ENCODE assay signal across 19 cellular contexts in the genomic region with DNA sequence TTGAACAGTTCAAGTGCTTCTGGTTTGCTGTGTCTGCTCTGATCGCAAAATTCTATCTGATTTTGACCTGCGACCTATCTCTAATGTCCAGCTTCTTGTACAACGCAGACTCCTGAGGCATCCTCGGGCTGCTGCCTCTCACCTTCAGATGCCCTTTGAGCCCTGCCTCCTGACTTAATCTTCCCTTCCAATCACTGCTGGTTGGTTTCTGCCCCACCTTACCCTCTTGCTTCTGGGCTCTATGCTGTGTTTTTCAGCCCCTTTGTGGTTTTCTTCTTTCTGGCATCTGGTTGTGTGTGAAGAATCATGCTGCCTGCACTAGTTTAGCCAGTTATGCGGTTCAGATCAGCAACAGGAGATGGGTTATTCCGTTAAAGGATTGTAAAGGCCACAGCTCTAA.
DNase-seq lines count a peak whose midpoint lies in the region; ATAC-seq and TF ChIP-seq lines count a peak whose summit lies in the region.
"Had no signal": no experiment of that assay in that cellular context is flagged by ENCODE, and none has a peak within 500 bp of the region (broad histone marks: within the 10 kb centered on the region; RNA-seq: fewer than 3 reads in every experiment).

No MANE protein-coding gene starts in this region.

- in situ Hi-C loops in Caki2 (cut with HindIII; ENCODE audit: low pct_unique_long_range_greater_than_20kb, low sequenced_read_pairs), result no loop called here
- in situ Hi-C loops in mammary epithelial cell (cut with MboI; ENCODE audit: low sequenced_read_pairs in 2 of 2), result no loop called here

- BruUV-seq in mammary epithelial cell (replicated peaks; lab: Mats Ljungman, UMichigan), result no TSS peak

- H3K27ac Mint-ChIP-seq in CD4-positive, alpha-beta T cell, result peak overlapping the region; percentile 0
- H3K27ac Mint-ChIP-seq in activated CD8-positive, alpha-beta T cell treated with anti-CD3 and anti-CD28 coated beads for 36 hours, result peak overlapping the region; percentile 62
- H3K27ac Mint-ChIP-seq in naive thymus-derived CD4-positive, alpha-beta T cell, result peak overlapping the region in 6 of 9 donors; percentile 1 to 74 (median 17)

- no peak for DNase-seq in CD4-positive, alpha-beta T cell
- DNase-seq in Caki2 (ENCODE audit: low read depth) (peak; percentile 33), NCI-H2107 treated with DMSO at 0.1 percent for 48 hours (lab: John Stamatoyannopoulos, UW; ENCODE audit: unreplicated experiment) (no peak), mammary epithelial cell (no peak), NCI-H187 treated with DMSO at 0.1 percent for 48 hours (lab: John Stamatoyannopoulos, UW) (no peak)
- DNase-seq in activated CD8-positive, alpha-beta T cell treated with anti-CD3 and anti-CD28 coated beads for 36 hours, result peak; percentile 12
- peak in 5 of 9 donors; percentile 2 to 27 (median 8) for DNase-seq in naive thymus-derived CD4-positive, alpha-beta T cell
- DNase-seq: DMS79, GOT3, KG1, NCI-H1417, NCI-H187, NCI-H226, NCI-H524 treated with DMSO at 0.1 percent for 48 hours, SJCRH30 had no signal

- no peak overlapping the region for H3K27ac ChIP-seq in CD4-positive, alpha-beta T cell (ENCODE audit: low read depth, low read length)
- no peak overlapping the region for H3K27ac ChIP-seq in naive thymus-derived CD4-positive, alpha-beta T cell (ENCODE audit: low read depth, low read length)
- no peak overlapping the region for H3K27ac ChIP-seq in mammary epithelial cell (ENCODE audit: insufficient read depth, low read depth, low read length)
- H3K27ac ChIP-seq: BLaER1 treated with 17β-estradiol and CSF1 and Interleukin-3, amounts not matched to agents 10 nM and 100 nM; SJCRH30 had no signal

- no peaks in the 10 kb centered on the region for H3K27me3 ChIP-seq in CD4-positive, alpha-beta T cell (ENCODE audit: control insufficient read depth, insufficient read depth, low read length)
- H3K27me3 ChIP-seq in naive thymus-derived CD4-positive, alpha-beta T cell (ENCODE audit: control insufficient read depth in 2 of 2, insufficient read depth in 2 of 2, low read length in 2 of 2), result no peaks in the 10 kb centered on the region
- H3K27me3 ChIP-seq in mammary epithelial cell (ENCODE audit: insufficient read depth, low read length), result no peaks in the 10 kb centered on the region
- H3K27me3 ChIP-seq: BLaER1 treated with 17β-estradiol and CSF1 and Interleukin-3, amounts not matched to agents 10 nM and 100 nM; SJCRH30 had no signal

- no peaks in the 10 kb centered on the region for H3K36me3 Mint-ChIP-seq in CD4-positive, alpha-beta T cell (ENCODE audit: low read depth)
- peaks cover 3% of the 10 kb centered on the region for H3K36me3 Mint-ChIP-seq in activated CD8-positive, alpha-beta T cell treated with anti-CD3 and anti-CD28 coated beads for 36 hours (ENCODE audit: low read depth)
- H3K36me3 Mint-ChIP-seq in naive thymus-derived CD4-positive, alpha-beta T cell, result peaks cover 0 to 5% (median 0%) of the 10 kb centered on the region in 5 donors

- H3K27me3 Mint-ChIP-seq in CD4-positive, alpha-beta T cell, result no peaks in the 10 kb centered on the region
- no peaks in the 10 kb centered on the region for H3K27me3 Mint-ChIP-seq in activated CD8-positive, alpha-beta T cell treated with anti-CD3 and anti-CD28 coated beads for 36 hours
- no peaks in the 10 kb centered on the region for H3K27me3 Mint-ChIP-seq in naive thymus-derived CD4-positive, alpha-beta T cell

- TF ChIP-seq CTCF in CD4-positive, alpha-beta T cell (IDR thresholded peaks at IDR 0.05), result no peak
- no peak for TF ChIP-seq CTCF in activated CD8-positive, alpha-beta T cell treated with anti-CD3 and anti-CD28 coated beads for 36 hours (IDR thresholded peaks at IDR 0.05)
- TF ChIP-seq CTCF in mammary epithelial cell (conservative IDR thresholded peaks at IDR 0.05 in 1 of 2, IDR thresholded peaks at IDR 0.05 in 1 of 2; ENCODE audit: extremely low read depth in 1 of 2, insufficient read depth in 1 of 2, low read depth in 1 of 2, low read length in 2 of 2), result no peak

- H3K4me3 ChIP-seq in naive thymus-derived CD4-positive, alpha-beta T cell (ENCODE audit: low read length), result no peak overlapping the region
- H3K4me3 ChIP-seq in mammary epithelial cell (replicated peaks in 1 of 3; ENCODE audit: insufficient read depth in 1 of 3, low read depth in 2 of 3, low read length in 3 of 3), result no peak overlapping the region
- H3K4me3 ChIP-seq: BLaER1 treated with 17β-estradiol and CSF1 and Interleukin-3, amounts not matched to agents 10 nM and 100 nM; SJCRH30 had no signal

- intact Hi-C loops in CD4-positive, alpha-beta T cell (cut with DNase I, micrococcal nuclease), result loop anchor here in 1 of 2 experiments (5.0 kb wide), 1 partner anchor 80 kb away; no protein-coding TSS in a partner anchor
- intact Hi-C loops in activated CD8-positive, alpha-beta T cell treated with anti-CD3 and anti-CD28 coated beads for 36 hours (cut with micrococcal nuclease), result no loop called here
- intact Hi-C loops in naive thymus-derived CD4-positive, alpha-beta T cell (cut with micrococcal nuclease), result no loop called here
- intact Hi-C loops in mammary epithelial cell (cut with micrococcal nuclease), result no loop called here

- H3K9me3 ChIP-seq in CD4-positive, alpha-beta T cell (ENCODE audit: control insufficient read depth, low read length), result no peaks in the 10 kb centered on the region
- no peaks in the 10 kb centered on the region for H3K9me3 ChIP-seq in naive thymus-derived CD4-positive, alpha-beta T cell (ENCODE audit: control insufficient read depth in 2 of 3, low read length in 3 of 3)
- H3K9me3 ChIP-seq in mammary epithelial cell (replicated peaks; ENCODE audit: insufficient read depth, low read length), result no peaks in the 10 kb centered on the region
- H3K9me3 ChIP-seq: BLaER1 treated with 17β-estradiol and CSF1 and Interleukin-3, amounts not matched to agents 10 nM and 100 nM; SJCRH30 had no signal

- CTCF ChIA-PET in CD4-positive, alpha-beta T cell (lab: Charles Lee), result interaction anchor here (1.8 kb wide), 1 partner anchor 37 kb away, joined by 4 read pairs; no protein-coding TSS in a partner anchor
- CTCF ChIA-PET in activated CD8-positive, alpha-beta T cell treated with anti-CD3 and anti-CD28 coated beads for 36 hours (lab: Charles Lee), result interaction anchor here (1.1 to 1.3 kb wide), 2 partner anchors 12 to 176 kb away, joined by 3 to 4 read pairs; no protein-coding TSS in a partner anchor
- CTCF ChIA-PET in naive thymus-derived CD4-positive, alpha-beta T cell (lab: Charles Lee), result interaction anchor here (0.8 to 1.0 kb wide), 2 partner anchors 12 to 29 kb away, joined by 3 read pairs; no protein-coding TSS in a partner anchor
- CTCF ChIA-PET in mammary epithelial cell (lab: Charles Lee; ENCODE audit: low non-redundant PET), result no interaction called here

- no peak overlapping the region for H2AFZ ChIP-seq in mammary epithelial cell (ENCODE audit: low read depth, low read length)

- 88% methylated on average over 6 of the region's 6 CpGs for WGBS in mammary epithelial cell (ENCODE audit: low coverage, missing lambda C conversion rate)

- peaks cover 26% of the 10 kb centered on the region for H3K4me1 Mint-ChIP-seq in CD4-positive, alpha-beta T cell (ENCODE audit: low read depth)
- peaks cover 46% of the 10 kb centered on the region for H3K4me1 Mint-ChIP-seq in activated CD8-positive, alpha-beta T cell treated with anti-CD3 and anti-CD28 coated beads for 36 hours (ENCODE audit: low read depth)
- peaks cover 8 to 49% (median 34%) of the 10 kb centered on the region in 7 donors for H3K4me1 Mint-ChIP-seq in naive thymus-derived CD4-positive, alpha-beta T cell

- H3K4me3 Mint-ChIP-seq in CD4-positive, alpha-beta T cell, result no peak overlapping the region
- peak overlapping the region; percentile 11 for H3K4me3 Mint-ChIP-seq in activated CD8-positive, alpha-beta T cell treated with anti-CD3 and anti-CD28 coated beads for 36 hours
- peak overlapping the region in 9 of 10 donors; percentile 6 to 68 (median 37) for H3K4me3 Mint-ChIP-seq in naive thymus-derived CD4-positive, alpha-beta T cell

- POLR2A ChIA-PET in CD4-positive, alpha-beta T cell (lab: Charles Lee), result interaction anchor here (2.5 kb wide), 1 partner anchor 98 kb away, joined by 7 read pairs; no protein-coding TSS in a partner anchor
- POLR2A ChIA-PET in activated CD8-positive, alpha-beta T cell treated with anti-CD3 and anti-CD28 coated beads for 36 hours (lab: Charles Lee), result interaction anchor here (0.6 to 1.3 kb wide), 2 partner anchors 118 to 131 kb away, joined by 3 to 4 read pairs; partner anchors contain the start of gene THEMIS
- POLR2A ChIA-PET in naive thymus-derived CD4-positive, alpha-beta T cell (lab: Charles Lee), result no interaction called here

- H3K9ac ChIP-seq in mammary epithelial cell (ENCODE audit: insufficient read depth, low read length), result no peak overlapping the region
- H3K9ac ChIP-seq: BLaER1 treated with 17β-estradiol and CSF1 and Interleukin-3, amounts not matched to agents 10 nM and 100 nM had no signal

- no peak overlapping the region for H3K4me2 ChIP-seq in mammary epithelial cell (ENCODE audit: insufficient read depth, low read depth, low read length)
- H3K4me2 ChIP-seq: BLaER1 treated with 17β-estradiol and CSF1 and Interleukin-3, amounts not matched to agents 10 nM and 100 nM had no signal

- ATAC-seq in CD4-positive, alpha-beta T cell (ENCODE audit: poor library complexity), result peak; percentile 21
- peak; percentile 62 for ATAC-seq in activated CD8-positive, alpha-beta T cell treated with anti-CD3 and anti-CD28 coated beads for 36 hours
- no peak for ATAC-seq in naive thymus-derived CD4-positive, alpha-beta T cell
- ATAC-seq: HCT116, HepG2, Panc1 had no signal

- H4K20me1 ChIP-seq in mammary epithelial cell (ENCODE audit: insufficient read depth, low read length), result no peaks in the 10 kb centered on the region
- H4K20me1 ChIP-seq: BLaER1 treated with 17β-estradiol and CSF1 and Interleukin-3, amounts not matched to agents 10 nM and 100 nM had no signal

- dilution Hi-C loops in mammary epithelial cell (cut with HindIII; ENCODE audit: low sequenced_read_pairs), result no loop called here

- peaks cover 0 to 4% of the 10 kb centered on the region in 2 donors for H3K4me1 ChIP-seq in naive thymus-derived CD4-positive, alpha-beta T cell (ENCODE audit: control insufficient read depth in 2 of 2, insufficient read depth in 2 of 2, low read length in 2 of 2)
- H3K4me1 ChIP-seq in mammary epithelial cell (ENCODE audit: insufficient read depth, low read length), result no peaks in the 10 kb centered on the region
- H3K4me1 ChIP-seq: BLaER1 treated with 17β-estradiol and CSF1 and Interleukin-3, amounts not matched to agents 10 nM and 100 nM; SJCRH30 had no signal

- no peaks in the 10 kb centered on the region for H3K36me3 ChIP-seq in naive thymus-derived CD4-positive, alpha-beta T cell (ENCODE audit: control insufficient read depth in 2 of 3, insufficient read depth in 3 of 3, low read length in 3 of 3)
- H3K36me3 ChIP-seq in mammary epithelial cell (ENCODE audit: insufficient read depth, low read length), result peaks cover 2% of the 10 kb centered on the region
- H3K36me3 ChIP-seq: BLaER1 treated with 17β-estradiol and CSF1 and Interleukin-3, amounts not matched to agents 10 nM and 100 nM; SJCRH30 had no signal

- H3K9me3 Mint-ChIP-seq in CD4-positive, alpha-beta T cell, result no peaks in the 10 kb centered on the region
- no peaks in the 10 kb centered on the region for H3K9me3 Mint-ChIP-seq in activated CD8-positive, alpha-beta T cell treated with anti-CD3 and anti-CD28 coated beads for 36 hours
- peaks cover 0 to 2% (median 0%) of the 10 kb centered on the region in 11 donors for H3K9me3 Mint-ChIP-seq in naive thymus-derived CD4-positive, alpha-beta T cell

- H3K79me2 ChIP-seq in mammary epithelial cell (ENCODE audit: insufficient read depth, low read length), result no peaks in the 10 kb centered on the region

Comparison
In these comparisons a context has a peak if more than half of its experiments do, and no peak if none do; other contexts are left out.
1. DNase-seq: peak in Caki2 (single experiment), activated CD8-positive, alpha-beta T cell treated with anti-CD3 and anti-CD28 coated beads for 36 hours (single experiment) and naive thymus-derived CD4-positive, alpha-beta T cell (5 of 9); none in CD4-positive, alpha-beta T cell (0 of 10), NCI-H2107 treated with DMSO at 0.1 percent for 48 hours (single experiment), mammary epithelial cell (single experiment) and NCI-H187 treated with DMSO at 0.1 percent for 48 hours (single experiment).
2. H3K27ac Mint-ChIP-seq: peak in every context shown above with its lines; median percentile 62 in activated CD8-positive, alpha-beta T cell treated with anti-CD3 and anti-CD28 coated beads for 36 hours; 17 in naive thymus-derived CD4-positive, alpha-beta T cell; 0 in CD4-positive, alpha-beta T cell.